Comparison of ENCODE assay signal across 31 cellular contexts in the genomic region with DNA sequence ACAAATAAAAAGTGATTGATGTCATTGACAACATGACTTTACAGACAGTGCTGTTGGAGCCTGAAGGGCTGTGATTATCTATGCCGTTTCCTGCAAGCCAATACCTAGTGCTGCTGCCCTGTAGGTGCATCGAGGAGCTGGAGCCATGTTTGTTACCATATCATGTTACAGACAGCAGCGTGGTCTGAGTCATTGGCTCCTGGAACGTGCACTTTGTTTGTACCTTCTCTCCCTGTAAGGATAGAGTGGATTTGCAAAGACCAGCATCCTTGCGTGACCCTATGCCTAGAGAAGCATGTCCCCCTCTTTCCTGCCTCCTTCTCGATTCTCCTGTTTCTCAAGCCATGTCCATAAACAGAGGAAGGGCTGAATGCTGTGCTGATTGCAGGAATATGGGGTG.
DNase-seq lines count a peak whose midpoint lies in the region; ATAC-seq, FAIRE-seq and TF ChIP-seq lines count a peak whose summit lies in the region.
"Had no signal": no experiment of that assay in that cellular context is flagged by ENCODE, and none has a peak within 500 bp of the region (broad histone marks: within the 10 kb centered on the region; RNA-seq: fewer than 3 reads in every experiment).

No MANE protein-coding gene starts in this region.

- H3K4me1 ChIP-seq in HEK293 (ENCODE audit: control insufficient read depth, insufficient read depth, low read length), result no peaks in the 10 kb centered on the region
- H3K4me1 ChIP-seq: heart right ventricle, lower lobe of right lung, right lobe of liver, spleen, testis had no signal

- no peaks in the 10 kb centered on the region for H3K36me3 Mint-ChIP-seq in nephron progenitor cell (ENCODE audit: low read depth)
- no peaks in the 10 kb centered on the region for H3K36me3 Mint-ChIP-seq in activated CD8-positive, alpha-beta T cell treated with anti-CD3 and anti-CD28 coated beads for 36 hours (ENCODE audit: low read depth)
- H3K36me3 Mint-ChIP-seq: activated naive CD4-positive, alpha-beta T cell treated with anti-CD3 and anti-CD28 coated beads, Interleukin-2, amount 50 U/mL, for 24 hours; brain; CD4-positive, CD25-positive, alpha-beta regulatory T cell; naive thymus-derived CD4-positive, alpha-beta T cell had no signal

- peaks cover 32% of the 10 kb centered on the region for H3K27me3 Mint-ChIP-seq in nephron progenitor cell (ENCODE audit: low read depth, poor library complexity)
- H3K27me3 Mint-ChIP-seq in activated CD8-positive, alpha-beta T cell treated with anti-CD3 and anti-CD28 coated beads for 36 hours, result no peaks in the 10 kb centered on the region
- H3K27me3 Mint-ChIP-seq: activated CD4-positive, alpha-beta T cell treated with anti-CD3 and anti-CD28 coated beads, Interleukin-2, amount 10 ng/mL, durations not matched to agents 24 days and 14 days; activated naive CD4-positive, alpha-beta T cell treated with anti-CD3 and anti-CD28 coated beads, Interleukin-2, amount 50 U/mL, for 24 hours; CD4-positive, CD25-positive, alpha-beta regulatory T cell; naive thymus-derived CD4-positive, alpha-beta T cell had no signal

- H3K9me3 ChIP-seq in HEK293 (ENCODE audit: control insufficient read depth, insufficient read depth, low read depth, low read length), result no peaks in the 10 kb centered on the region
- H3K9me3 ChIP-seq: testis had no signal

- peaks cover 3% of the 10 kb centered on the region for H3K9me3 Mint-ChIP-seq in nephron progenitor cell
- H3K9me3 Mint-ChIP-seq in activated CD8-positive, alpha-beta T cell treated with anti-CD3 and anti-CD28 coated beads for 36 hours, result peaks cover 8% of the 10 kb centered on the region
- H3K9me3 Mint-ChIP-seq: activated naive CD4-positive, alpha-beta T cell treated with anti-CD3 and anti-CD28 coated beads, Interleukin-2, amount 50 U/mL, for 24 hours; H9 had no signal

- peak overlapping the region; percentile 66 for H3K27ac Mint-ChIP-seq in nephron progenitor cell
- no peak overlapping the region for H3K27ac Mint-ChIP-seq in activated CD8-positive, alpha-beta T cell treated with anti-CD3 and anti-CD28 coated beads for 36 hours
- H3K27ac Mint-ChIP-seq: activated CD4-positive, alpha-beta T cell treated with anti-CD3 and anti-CD28 coated beads, Interleukin-2, amount 10 ng/mL, durations not matched to agents 24 days and 14 days; activated naive CD4-positive, alpha-beta T cell treated with anti-CD3 and anti-CD28 coated beads, Interleukin-2, amount 50 U/mL, for 24 hours; brain; CD4-positive, CD25-positive, alpha-beta regulatory T cell; naive thymus-derived CD4-positive, alpha-beta T cell had no signal

- H3K4me3 Mint-ChIP-seq in nephron progenitor cell, result no peak overlapping the region
- H3K4me3 Mint-ChIP-seq in activated CD8-positive, alpha-beta T cell treated with anti-CD3 and anti-CD28 coated beads for 36 hours, result no peak overlapping the region
- H3K4me3 Mint-ChIP-seq: activated CD4-positive, alpha-beta T cell treated with anti-CD3 and anti-CD28 coated beads, Interleukin-2, amount 10 ng/mL, durations not matched to agents 24 days and 14 days; activated naive CD4-positive, alpha-beta T cell treated with anti-CD3 and anti-CD28 coated beads, Interleukin-2, amount 50 U/mL, for 24 hours; brain; CD4-positive, CD25-positive, alpha-beta regulatory T cell; H9; naive thymus-derived CD4-positive, alpha-beta T cell had no signal

- intact Hi-C loops in activated CD8-positive, alpha-beta T cell treated with anti-CD3 and anti-CD28 coated beads for 36 hours (cut with micrococcal nuclease), result no loop called here

- CTCF ChIA-PET in HEK293 (lab: Yijun Ruan, JAX), result no interaction called here
- CTCF ChIA-PET in activated CD8-positive, alpha-beta T cell treated with anti-CD3 and anti-CD28 coated beads for 36 hours (lab: Charles Lee), result no interaction called here

- DNase-seq in NCI-H2171 treated with DMSO at 0.1 percent for 48 hours (lab: John Stamatoyannopoulos, UW), result peak; percentile 68
- DNase-seq in NCI-H2171 (lab: John Stamatoyannopoulos, UW), result no peak
- DNase-seq in NCI-H345 treated with DMSO at 0.1 percent for 48 hours (lab: John Stamatoyannopoulos, UW; ENCODE audit: unreplicated experiment), result peak; percentile 72
- peak; percentile 20 for DNase-seq in nephron progenitor cell
- no peak for DNase-seq in activated CD8-positive, alpha-beta T cell treated with anti-CD3 and anti-CD28 coated beads for 36 hours
- DNase-seq in GM19239 (ENCODE audit: insufficient read length, low spot score), result no peak
- DNase-seq: activated CD4-positive, alpha-beta T cell treated with anti-CD3 and anti-CD28 coated beads, Interleukin-2, amount 10 ng/mL, durations not matched to agents 24 days and 14 days; AML-193; amniotic stem cell; CD4-positive, CD25-positive, alpha-beta regulatory T cell; H9; heart right ventricle; Karpas-422; lower lobe of right lung; naive thymus-derived CD4-positive, alpha-beta T cell; NCI-H1694 treated with DMSO at 0.1 percent for 48 hours; NCI-H524 treated with DMSO at 0.1 percent for 48 hours; right lobe of liver; spleen; stimulated activated CD4-positive, alpha-beta T cell treated with anti-CD3 and anti-CD28 coated beads, Interleukin-2, amount 100 ng/mL, for 24 hours; stimulated activated naive CD8-positive, alpha-beta T cell treated with anti-CD3 and anti-CD28 coated beads, Interleukin-15, Interleukin-2, amounts not matched to agents 100 U/mL and 50 U/mL, for 24 hours; testis; WERI-Rb-1 had no signal

- no peak overlapping the region for H3K4me3 ChIP-seq in HEK293 (ENCODE audit: low read depth, low read length)
- H3K4me3 ChIP-seq: heart right ventricle, lower lobe of right lung, right lobe of liver, spleen, testis had no signal

- POLR2A ChIA-PET in HEK293 (lab: Yijun Ruan, JAX), result no interaction called here
- POLR2A ChIA-PET in activated CD8-positive, alpha-beta T cell treated with anti-CD3 and anti-CD28 coated beads for 36 hours (lab: Charles Lee), result no interaction called here

- no peak for TF ChIP-seq CTCF in HEK293 (tag by site-specific recombination; IDR thresholded peaks at IDR 0.05)
- no peak for TF ChIP-seq CTCF in nephron progenitor cell (IDR thresholded peaks at IDR 0.05)
- TF ChIP-seq CTCF in activated CD8-positive, alpha-beta T cell treated with anti-CD3 and anti-CD28 coated beads for 36 hours (IDR thresholded peaks at IDR 0.05), result no peak

- no peak for ATAC-seq in activated CD8-positive, alpha-beta T cell treated with anti-CD3 and anti-CD28 coated beads for 36 hours
- ATAC-seq in HG02840 (IDR thresholded peaks at IDR 0.05; ENCODE audit: low FRiP score, unreplicated experiment), result no peak
- ATAC-seq: heart right ventricle; lower lobe of right lung; naive thymus-derived CD4-positive, alpha-beta T cell; right lobe of liver; stimulated activated naive CD8-positive, alpha-beta T cell treated with anti-CD3 and anti-CD28 coated beads, Interleukin-15, Interleukin-2, amounts not matched to agents 100 U/mL and 50 U/mL, for 24 hours had no signal

- peaks cover 59% of the 10 kb centered on the region for H3K4me1 Mint-ChIP-seq in nephron progenitor cell
- no peaks in the 10 kb centered on the region for H3K4me1 Mint-ChIP-seq in activated CD8-positive, alpha-beta T cell treated with anti-CD3 and anti-CD28 coated beads for 36 hours (ENCODE audit: low read depth)
- H3K4me1 Mint-ChIP-seq: activated CD4-positive, alpha-beta T cell treated with anti-CD3 and anti-CD28 coated beads, Interleukin-2, amount 10 ng/mL, durations not matched to agents 24 days and 14 days; activated naive CD4-positive, alpha-beta T cell treated with anti-CD3 and anti-CD28 coated beads, Interleukin-2, amount 50 U/mL, for 24 hours; brain; CD4-positive, CD25-positive, alpha-beta regulatory T cell; naive thymus-derived CD4-positive, alpha-beta T cell had no signal

- no peak for FAIRE-seq in GM19239 (lab: Jason Lieb, UNC)
- FAIRE-seq: D721Med, frontal cortex, G401.6, RCC 7860 had no signal

- H3K36me3 ChIP-seq in HEK293 (ENCODE audit: control insufficient read depth in 2 of 2, insufficient read depth in 1 of 2, low read length in 2 of 2), result no peaks in the 10 kb centered on the region
- H3K36me3 ChIP-seq: heart right ventricle, lower lobe of right lung, right lobe of liver, spleen, WERI-Rb-1 had no signal

- no peak overlapping the region for H3K27ac ChIP-seq in HEK293 (ENCODE audit: extremely low read depth, low read depth, low read length)
- H3K27ac ChIP-seq: heart right ventricle, lower lobe of right lung, right lobe of liver, spleen, testis, WERI-Rb-1 had no signal

TF ChIP-seq in HEK293, 187 proteins besides CTCF, POLR2A, EP300 and RAD21:
- no peak for TF ChIP-seq ZNF37A (tag by site-specific recombination; IDR thresholded peaks at IDR 0.05)
- TF ChIP-seq TRIM28 (IDR thresholded peaks at IDR 0.05; ENCODE audit: borderline replicate concordance, low read length), result peak; percentile 96
- no peak for TF ChIP-seq ZNF521 (tag by site-specific recombination; IDR thresholded peaks at IDR 0.05)
- peak; percentile 85 for TF ChIP-seq SETDB1 (IDR thresholded peaks at IDR 0.05; ENCODE audit: insufficient read length, low read length)

Comparison
In these comparisons a context has a peak if more than half of its experiments do, and no peak if none do; other contexts are left out.
1. DNase-seq: peak in NCI-H2171 treated with DMSO at 0.1 percent for 48 hours (single experiment), NCI-H345 treated with DMSO at 0.1 percent for 48 hours (single experiment) and nephron progenitor cell (single experiment); none in NCI-H2171 (single experiment), activated CD8-positive, alpha-beta T cell treated with anti-CD3 and anti-CD28 coated beads for 36 hours (single experiment) and GM19239 (single experiment).